ENCODE assay signal across 8 cellular contexts in the genomic region with DNA sequence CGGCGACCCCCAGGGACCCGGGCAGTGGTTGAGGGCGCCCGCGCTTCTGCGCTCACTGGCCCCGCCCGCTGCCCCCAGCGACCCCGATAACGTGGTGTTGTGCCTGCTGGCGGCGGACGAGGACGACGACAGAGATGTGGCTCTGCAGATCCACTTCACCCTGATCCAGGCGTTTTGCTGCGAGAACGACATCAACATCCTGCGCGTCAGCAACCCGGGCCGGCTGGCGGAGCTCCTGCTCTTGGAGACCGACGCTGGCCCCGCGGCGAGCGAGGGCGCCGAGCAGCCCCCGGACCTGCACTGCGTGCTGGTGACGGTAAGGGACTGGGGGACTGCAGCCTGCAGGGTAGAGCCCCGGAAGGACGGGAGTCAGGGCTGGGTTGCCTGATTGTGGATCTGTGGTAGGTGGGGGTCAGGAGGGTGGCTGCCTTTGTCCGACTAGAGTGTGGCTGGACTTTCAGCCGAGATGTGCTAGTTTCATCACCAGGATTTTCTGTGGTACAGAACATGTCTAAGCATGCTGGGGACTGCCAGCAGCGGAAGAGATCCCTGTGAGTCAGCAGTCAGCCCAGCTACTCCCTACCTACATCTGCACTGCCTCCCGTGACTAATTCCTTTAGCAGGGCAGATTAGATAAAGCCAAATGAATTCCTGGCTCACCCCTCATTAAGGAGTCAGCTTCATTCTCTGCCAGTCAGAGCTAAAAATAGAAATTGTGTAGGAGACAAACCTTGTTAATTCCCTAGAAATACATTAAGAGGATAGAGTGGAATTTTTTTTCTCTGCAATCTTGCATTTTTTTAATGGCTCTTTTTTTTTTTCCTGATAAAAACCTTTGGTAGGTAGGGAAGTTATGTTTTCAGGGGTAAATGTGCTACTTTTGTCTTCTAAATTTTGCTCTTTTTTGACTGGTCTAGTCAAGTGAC. TPM values are rescaled to one million over a fixed set of nuclear protein-coding genes. Genes with fewer than 3 reads are reported as not detected.
DNase-seq lines count a peak whose midpoint lies in the region; ATAC-seq, FAIRE-seq and TF ChIP-seq lines count a peak whose summit lies in the region.

No MANE protein-coding gene starts in this region.

- peak; percentile 90 for DNase-seq in ACHN
- peak; percentile 88 for DNase-seq in NCI-H2171 treated with DMSO at 0.1 percent for 48 hours (lab: John Stamatoyannopoulos, UW)
- peak; percentile 86 for DNase-seq in WERI-Rb-1
- peak; percentile 97 for DNase-seq in bronchial epithelial cell (ENCODE audit: low read depth)
- peak; percentile 73 for DNase-seq in inferior parietal cortex (ENCODE audit: extremely low spot score)
- peak; percentile 97 for DNase-seq in small intestine

- H3K27ac ChIP-seq in WERI-Rb-1 (peak overlapping the region; percentile 95), small intestine (ENCODE audit: low read depth in 1 of 2, low read length in 1 of 2) (peak overlapping the region; percentile 97 to 100)

- H3K9me3 ChIP-seq in WERI-Rb-1 (ENCODE audit: severe bottlenecking) (no peaks in the 10 kb centered on the region), small intestine (ENCODE audit: control insufficient read depth, low read depth) (no peaks in the 10 kb centered on the region)

- TF ChIP-seq CTCF in WERI-Rb-1 (IDR thresholded peaks at IDR 0.05; ENCODE audit: low read depth, low read length) (no peak), bronchial epithelial cell (IDR thresholded peaks at IDR 0.05; ENCODE audit: insufficient read depth, low read length, severe bottlenecking) (no peak)

- peaks cover 2 to 9% of the 10 kb centered on the region in 2 donors for H3K4me1 ChIP-seq in small intestine (ENCODE audit: control insufficient read depth in 2 of 2, insufficient read depth in 1 of 2, low read depth in 1 of 2, low read length in 1 of 2)

- 0% methylated on average over 39 to 42 of the region's 42 CpGs for WGBS in small intestine, 3 donors

- FAIRE-seq in bronchial epithelial cell (lab: Jason Lieb, UNC) = peak; percentile 89
- FAIRE-seq in small intestine (lab: Jason Lieb, UNC) = no peak

- ATAC-seq in GM18858 (IDR thresholded peaks at IDR 0.05; ENCODE audit: unreplicated experiment) (peak; percentile 20), HG03095 (IDR thresholded peaks at IDR 0.05; ENCODE audit: unreplicated experiment) (peak; percentile 24)

- in situ Hi-C loops in ACHN (cut with HindIII; ENCODE audit: low pct_ligation_motif_present, low pct_unique_long_range_greater_than_20kb, low sequenced_read_pairs) = no loop called here

- H3K36me3 ChIP-seq in WERI-Rb-1 = peaks cover 49% of the 10 kb centered on the region
- H3K36me3 ChIP-seq in bronchial epithelial cell (ENCODE audit: control insufficient read depth, insufficient read depth, low read length) = peaks cover 11% of the 10 kb centered on the region
- H3K36me3 ChIP-seq in small intestine (ENCODE audit: control insufficient read depth in 2 of 2, insufficient read depth in 2 of 2, low read length in 2 of 2) = peaks cover 3 to 5% of the 10 kb centered on the region in 2 donors

- no peaks in the 10 kb centered on the region for H3K27me3 ChIP-seq in WERI-Rb-1 (ENCODE audit: insufficient read depth, low read depth, severe bottlenecking)
- no peaks in the 10 kb centered on the region for H3K27me3 ChIP-seq in bronchial epithelial cell (ENCODE audit: control insufficient read depth, insufficient read depth, low read length)
- H3K27me3 ChIP-seq in small intestine (ENCODE audit: control insufficient read depth in 2 of 2, insufficient read depth in 2 of 2, low read length in 2 of 2) = no peaks in the 10 kb centered on the region

- peak overlapping the region; percentile 100 for H3K4me3 ChIP-seq in WERI-Rb-1 (ENCODE audit: low read depth, low read length)
- peak overlapping the region; percentile 94 for H3K4me3 ChIP-seq in bronchial epithelial cell (ENCODE audit: low read depth, low read length)
- peak overlapping the region; percentile 64 to 99 for H3K4me3 ChIP-seq in small intestine (ENCODE audit: low read depth in 1 of 2, low read length in 2 of 2)

RNA-seq across cellular contexts. Expression of a gene that starts 1.5 kb away (rescaled TPM):
- total RNA-seq in bronchial epithelial cell = 107 and 146 TPM in 2 replicates
- 10 to 100 TPM; 31.2 to 76.3 (median 64.8) TPM for polyA plus RNA-seq in small intestine

Comparison
In these comparisons a context has a peak if more than half of its experiments do, and no peak if none do; other contexts are left out.
1. Peak in every context shown above with its lines: DNase-seq, ATAC-seq, H3K4me3 ChIP-seq and H3K27ac ChIP-seq.